In genomic region chr2:37454851-37455762, GRCh38 we compare ENCODE assay signal across 14 cellular contexts.
DNase-seq lines count a peak whose midpoint lies in the region; ATAC-seq, FAIRE-seq and TF ChIP-seq lines count a peak whose summit lies in the region.
"Had no signal": no experiment of that assay in that cellular context is flagged by ENCODE, and none has a peak within 500 bp of the region (broad histone marks: within the 10 kb centered on the region; RNA-seq: fewer than 3 reads in every experiment).

No MANE protein-coding gene starts in this region.

- peak; percentile 92 for FAIRE-seq in astrocyte (lab: Jason Lieb, UNC)

- no peaks in the 10 kb centered on the region for H3K36me3 Mint-ChIP-seq in astrocyte (ENCODE audit: low read depth, unreplicated experiment)

- no peaks in the 10 kb centered on the region for H3K27me3 ChIP-seq in left ventricle myocardium inferior (ENCODE audit: low read depth)
- no peaks in the 10 kb centered on the region for H3K27me3 ChIP-seq in astrocyte (ENCODE audit: insufficient read depth, low read length)
- H3K27me3 ChIP-seq in uterus: no peaks in the 10 kb centered on the region
- H3K27me3 ChIP-seq: foreskin keratinocyte, testis had no signal

- H3K9me3 Mint-ChIP-seq in astrocyte (ENCODE audit: unreplicated experiment): peaks cover 2% of the 10 kb centered on the region

- intact Hi-C loops in Right ventricle myocardium inferior (cut with DNase I) (no loop called here), left ventricle myocardium inferior (cut with micrococcal nuclease) (no loop called here), left cardiac atrium (cut with DNase I) (no loop called here), uterus (cut with DNase I; ENCODE audit: low total_unique reads) (no loop called here)

- H3K27ac ChIP-seq in left ventricle myocardium inferior (replicated peaks): no peak overlapping the region
- H3K27ac ChIP-seq in astrocyte (ENCODE audit: low read depth, low read length): peak overlapping the region; percentile 21
- peak overlapping the region; percentile 68 to 76 for H3K27ac ChIP-seq in uterus
- no peak overlapping the region for H3K27ac ChIP-seq in caudate nucleus (ENCODE audit: low read depth, low read length)
- H3K27ac ChIP-seq: foreskin keratinocyte, testis had no signal

- H3K4me1 Mint-ChIP-seq in astrocyte (ENCODE audit: low read depth, unreplicated experiment): peaks cover 30% of the 10 kb centered on the region

- no peaks in the 10 kb centered on the region for H4K20me1 ChIP-seq in astrocyte (ENCODE audit: insufficient read depth, low read length)

- TF ChIP-seq CTCF in left ventricle myocardium inferior (IDR thresholded peaks at IDR 0.05; ENCODE audit: borderline replicate concordance): no peak
- no peak for TF ChIP-seq CTCF in astrocyte (IDR thresholded peaks at IDR 0.05; ENCODE audit: insufficient read depth, low read depth, low read length)
- TF ChIP-seq CTCF in uterus (IDR thresholded peaks at IDR 0.05): no peak

- TF ChIP-seq POLR2A in uterus (IDR thresholded peaks at IDR 0.05): no peak

- no peaks in the 10 kb centered on the region for H3K27me3 Mint-ChIP-seq in astrocyte (ENCODE audit: low read depth, unreplicated experiment)

- ATAC-seq in Right ventricle myocardium inferior: peak; percentile 63
- ATAC-seq in left cardiac atrium: peak; percentile 64 to 70
- no peak for ATAC-seq in GM21717 (IDR thresholded peaks at IDR 0.05; ENCODE audit: unreplicated experiment)
- ATAC-seq: foreskin keratinocyte had no signal

- no peak overlapping the region for H3K4me3 Mint-ChIP-seq in astrocyte (ENCODE audit: unreplicated experiment)

- H3K9me3 ChIP-seq in left ventricle myocardium inferior (replicated peaks) (no peaks in the 10 kb centered on the region), astrocyte (ENCODE audit: insufficient read depth, low read depth, low read length) (no peaks in the 10 kb centered on the region), uterus (no peaks in the 10 kb centered on the region)
- H3K9me3 ChIP-seq: testis had no signal

- peak overlapping the region; percentile 51 for H3K4me2 ChIP-seq in astrocyte (ENCODE audit: low read length)

- DNase-seq in Right ventricle myocardium inferior (ENCODE audit: missing footprints): no peak
- no peak for DNase-seq in left ventricle myocardium inferior
- peak; percentile 56 for DNase-seq in astrocyte (ENCODE audit: low read depth)
- DNase-seq in left cardiac atrium: no peak
- peak; percentile 50 to 76 for DNase-seq in uterus
- no peak for DNase-seq in caudate nucleus (lab: John Stamatoyannopoulos, UW)
- no peak for DNase-seq in NCI-H510A (lab: John Stamatoyannopoulos, UW)
- DNase-seq: activated CD4-positive, CD25-positive, alpha-beta regulatory T cell treated with anti-CD3 and anti-CD28 coated beads, Interleukin-2, amount 50 U/mL, for 72 hours; central memory CD4-positive, alpha-beta T cell; Karpas-422; NCI-H526 treated with DMSO at 0.1 percent for 48 hours; testis had no signal

- H3K4me3 ChIP-seq in left ventricle myocardium inferior: no peak overlapping the region
- H3K4me3 ChIP-seq in astrocyte (ENCODE audit: insufficient read depth, low read depth, low read length): peak overlapping the region; percentile 6
- no peak overlapping the region for H3K4me3 ChIP-seq in uterus
- H3K4me3 ChIP-seq: testis had no signal

- no peaks in the 10 kb centered on the region for H3K36me3 ChIP-seq in left ventricle myocardium inferior
- no peaks in the 10 kb centered on the region for H3K36me3 ChIP-seq in astrocyte (ENCODE audit: insufficient read depth, low read length)
- no peaks in the 10 kb centered on the region for H3K36me3 ChIP-seq in uterus

- H2AFZ ChIP-seq in astrocyte (ENCODE audit: low read depth, low read length): no peak overlapping the region

- H3K9ac ChIP-seq in astrocyte (ENCODE audit: low read length): peak overlapping the region; percentile 2

- no peak overlapping the region for H3K27ac Mint-ChIP-seq in astrocyte (ENCODE audit: unreplicated experiment)

- H3K4me1 ChIP-seq in left ventricle myocardium inferior (peaks cover 26% of the 10 kb centered on the region), astrocyte (ENCODE audit: insufficient read depth, low read length) (peaks cover 46% of the 10 kb centered on the region), uterus (peaks cover 0 to 9% of the 10 kb centered on the region in 2 donors)

- H3K79me2 ChIP-seq in astrocyte (ENCODE audit: insufficient read depth, low read length): no peaks in the 10 kb centered on the region

Comparison
In these comparisons a context has a peak if more than half of its experiments do, and no peak if none do; other contexts are left out.
1. DNase-seq: peak in astrocyte (single experiment) and uterus (2 of 2); none in Right ventricle myocardium inferior (single experiment), left ventricle myocardium inferior (single experiment), left cardiac atrium (single experiment), caudate nucleus (0 of 61) and NCI-H510A (single experiment).
2. H3K27ac ChIP-seq: peak in astrocyte (single experiment) and uterus (2 of 2); none in left ventricle myocardium inferior (single experiment) and caudate nucleus (single experiment).